ENCODE assay signal across 16 cellular contexts in genomic region chr7:135447783-135448182, GRCh38.
DNase-seq lines count a peak whose midpoint lies in the region; ATAC-seq lines count a peak whose summit lies in the region.
"Had no signal": no experiment of that assay in that cellular context is flagged by ENCODE, and none has a peak within 500 bp of the region (broad histone marks: within the 10 kb centered on the region; RNA-seq: fewer than 3 reads in every experiment).

No MANE protein-coding gene starts in this region.

- H3K27ac ChIP-seq in SJCRH30, result no peak overlapping the region
- H3K27ac ChIP-seq: HL-60, upper lobe of right lung had no signal

- H3K36me3 Mint-ChIP-seq in activated T-cell treated with anti-CD3 and anti-CD28 coated beads, Interleukin-2, amount 50 U/mL, for 72 hours (ENCODE audit: insufficient read depth in 2 of 2), result peaks cover 0 to 2% of the 10 kb centered on the region in 2 donors
- H3K36me3 Mint-ChIP-seq in activated T-cell treated with anti-CD3 and anti-CD28 coated beads, Interleukin-2, amount 50 U/mL, for 4 hours (ENCODE audit: insufficient read depth), result peaks cover 13% of the 10 kb centered on the region
- peaks cover 0 to 30% (median 7%) of the 10 kb centered on the region in 3 donors for H3K36me3 Mint-ChIP-seq in naive thymus-derived CD8-positive, alpha-beta T cell

- H3K27me3 ChIP-seq in HAP-1 (ENCODE audit: low read depth) (no peaks in the 10 kb centered on the region), SJCRH30 (no peaks in the 10 kb centered on the region)
- H3K27me3 ChIP-seq: upper lobe of right lung had no signal

- in situ Hi-C loops in HAP-1 (cut with MboI; ENCODE audit: low sequenced_read_pairs), result no loop called here

- peaks cover 13% of the 10 kb centered on the region for H3K4me1 ChIP-seq in HAP-1
- no peaks in the 10 kb centered on the region for H3K4me1 ChIP-seq in SJCRH30

- no peak for ATAC-seq in activated T-cell treated with anti-CD3 and anti-CD28 coated beads, Interleukin-2, amount 50 U/mL, for 72 hours (replicated peaks in 1 of 2)
- ATAC-seq in activated T-cell treated with anti-CD3 and anti-CD28 coated beads, Interleukin-2, amount 50 U/mL, for 4 hours, result no peak
- ATAC-seq in naive thymus-derived CD8-positive, alpha-beta T cell, result no peak
- ATAC-seq in GM18870 (IDR thresholded peaks at IDR 0.05; ENCODE audit: unreplicated experiment), result no peak
- ATAC-seq: upper lobe of right lung had no signal

- DNase-seq in activated T-cell treated with anti-CD3 and anti-CD28 coated beads, Interleukin-2, amount 50 U/mL, for 72 hours, result no peak
- no peak for DNase-seq in activated T-cell treated with anti-CD3 and anti-CD28 coated beads, Interleukin-2, amount 50 U/mL, for 4 hours
- DNase-seq in HAP-1 (ENCODE audit: low spot score in 2 of 2) (peak; percentile 22 to 55), OCI-M1 (lab: John Stamatoyannopoulos, UW) (peak; percentile 2), SJCRH30 (no peak), NOMO-1 treated with DMSO at 0.1 percent for 48 hours (lab: John Stamatoyannopoulos, UW; ENCODE audit: unreplicated experiment) (no peak)
- DNase-seq in naive thymus-derived CD8-positive, alpha-beta T cell, result no peak
- DNase-seq: activated CD4-positive, alpha-beta memory T cell treated with anti-CD3 and anti-CD28 coated beads for 36 hours; mesendoderm; NCI-H510A; RPMI8226; T-helper 9 cell; upper lobe of right lung had no signal

- POLR2A ChIA-PET in naive thymus-derived CD8-positive, alpha-beta T cell (lab: Charles Lee), result interaction anchor here (0.6 kb wide), 1 partner anchor 41 kb away, joined by 3 read pairs; no protein-coding TSS in a partner anchor

- H3K4me1 Mint-ChIP-seq in activated T-cell treated with anti-CD3 and anti-CD28 coated beads, Interleukin-2, amount 50 U/mL, for 72 hours (ENCODE audit: low read depth), result peaks cover 19% of the 10 kb centered on the region
- peaks cover 36% of the 10 kb centered on the region for H3K4me1 Mint-ChIP-seq in activated T-cell treated with anti-CD3 and anti-CD28 coated beads, Interleukin-2, amount 50 U/mL, for 4 hours (ENCODE audit: low read depth)
- peaks cover 18 to 56% (median 48%) of the 10 kb centered on the region in 4 donors for H3K4me1 Mint-ChIP-seq in naive thymus-derived CD8-positive, alpha-beta T cell

- no peak overlapping the region for H3K4me3 Mint-ChIP-seq in activated T-cell treated with anti-CD3 and anti-CD28 coated beads, Interleukin-2, amount 50 U/mL, for 72 hours
- no peak overlapping the region for H3K4me3 Mint-ChIP-seq in activated T-cell treated with anti-CD3 and anti-CD28 coated beads, Interleukin-2, amount 50 U/mL, for 4 hours
- H3K4me3 Mint-ChIP-seq in naive thymus-derived CD8-positive, alpha-beta T cell, result peak overlapping the region in 5 of 10 donors; percentile 23 to 43 (median 31)
- H3K4me3 Mint-ChIP-seq: activated CD4-positive, alpha-beta memory T cell treated with anti-CD3 and anti-CD28 coated beads for 36 hours had no signal

- H3K4me3 ChIP-seq in HAP-1 (no peak overlapping the region), SJCRH30 (no peak overlapping the region)
- H3K4me3 ChIP-seq: upper lobe of right lung had no signal

- H3K27ac Mint-ChIP-seq in activated T-cell treated with anti-CD3 and anti-CD28 coated beads, Interleukin-2, amount 50 U/mL, for 72 hours, result peak overlapping the region; percentile 62
- H3K27ac Mint-ChIP-seq in naive thymus-derived CD8-positive, alpha-beta T cell, result peak overlapping the region in 6 of 10 donors; percentile 3 to 92 (median 67)
- H3K27ac Mint-ChIP-seq: activated CD4-positive, alpha-beta memory T cell treated with anti-CD3 and anti-CD28 coated beads for 36 hours; activated T-helper 2 cell treated with anti-CD3 and anti-CD28 coated beads, Interferon-gamma antibody, Interleukin-2, Interleukin-4, amounts not matched to agents 10 μg/mL and 5 μg/mL and 100 μg/mL, durations not matched to agents 14 hours and 24 hours and 36 hours had no signal

- no peaks in the 10 kb centered on the region for H3K36me3 ChIP-seq in HAP-1 (replicated peaks)
- no peaks in the 10 kb centered on the region for H3K36me3 ChIP-seq in SJCRH30
- H3K36me3 ChIP-seq: upper lobe of right lung had no signal

- no peaks in the 10 kb centered on the region for H3K9me3 Mint-ChIP-seq in activated T-cell treated with anti-CD3 and anti-CD28 coated beads, Interleukin-2, amount 50 U/mL, for 72 hours
- H3K9me3 Mint-ChIP-seq in activated T-cell treated with anti-CD3 and anti-CD28 coated beads, Interleukin-2, amount 50 U/mL, for 4 hours, result no peaks in the 10 kb centered on the region
- H3K9me3 Mint-ChIP-seq in naive thymus-derived CD8-positive, alpha-beta T cell, result no peaks in the 10 kb centered on the region
- H3K9me3 Mint-ChIP-seq: activated CD4-positive, alpha-beta memory T cell treated with anti-CD3 and anti-CD28 coated beads for 36 hours; activated T-helper 2 cell treated with anti-CD3 and anti-CD28 coated beads, Interferon-gamma antibody, Interleukin-2, Interleukin-4, amounts not matched to agents 10 μg/mL and 5 μg/mL and 100 μg/mL, durations not matched to agents 14 hours and 24 hours and 36 hours had no signal

- H3K9me3 ChIP-seq in HAP-1 (no peaks in the 10 kb centered on the region), SJCRH30 (replicated peaks) (no peaks in the 10 kb centered on the region)
- H3K9me3 ChIP-seq: upper lobe of right lung had no signal

- H3K27me3 Mint-ChIP-seq in activated T-cell treated with anti-CD3 and anti-CD28 coated beads, Interleukin-2, amount 50 U/mL, for 72 hours (ENCODE audit: low read depth), result no peaks in the 10 kb centered on the region
- H3K27me3 Mint-ChIP-seq in activated T-cell treated with anti-CD3 and anti-CD28 coated beads, Interleukin-2, amount 50 U/mL, for 4 hours (ENCODE audit: low read depth), result no peaks in the 10 kb centered on the region
- no peaks in the 10 kb centered on the region for H3K27me3 Mint-ChIP-seq in naive thymus-derived CD8-positive, alpha-beta T cell
- H3K27me3 Mint-ChIP-seq: activated CD4-positive, alpha-beta memory T cell treated with anti-CD3 and anti-CD28 coated beads for 36 hours had no signal

Comparison
In these comparisons a context has a peak if more than half of its experiments do, and no peak if none do; other contexts are left out.
1. DNase-seq: peak in HAP-1 (2 of 2) and OCI-M1 (single experiment); none in activated T-cell treated with anti-CD3 and anti-CD28 coated beads, Interleukin-2, amount 50 U/mL, for 72 hours (0 of 2), activated T-cell treated with anti-CD3 and anti-CD28 coated beads, Interleukin-2, amount 50 U/mL, for 4 hours (single experiment), naive thymus-derived CD8-positive, alpha-beta T cell (0 of 10), SJCRH30 (0 of 2) and NOMO-1 treated with DMSO at 0.1 percent for 48 hours (single experiment).